In genomic region chr6:75306074-75306473, GRCh38 we compare ENCODE assay signal across 19 cellular contexts.
"Had no signal": no experiment of that assay in that cellular context is flagged by ENCODE, and none has a peak within 500 bp of the region (broad histone marks: within the 10 kb centered on the region; RNA-seq: fewer than 3 reads in every experiment).

No MANE protein-coding gene starts in this region.

- H3K9me3 ChIP-seq: adrenal gland, body of pancreas, prostate gland had no signal

- H3K27ac ChIP-seq: adrenal gland, body of pancreas, heart right ventricle, prostate gland, SK-N-MC had no signal

- H3K9me3 Mint-ChIP-seq: natural killer cell treated with Interleukin-12 subunit alpha and Interleukin-12 subunit beta and Interleukin-15 and Interleukin-18, amount 100 ng/mL, for 72 hours; stimulated activated naive CD8-positive, alpha-beta T cell treated with anti-CD3 and anti-CD28 coated beads, Interleukin-15, amount 100 ng/mL, for 72 hours; WTC11 had no signal

- H3K4me3 Mint-ChIP-seq: natural killer cell treated with Interleukin-12 subunit alpha and Interleukin-12 subunit beta and Interleukin-15 and Interleukin-18, amount 100 ng/mL, for 72 hours; stimulated activated naive CD8-positive, alpha-beta T cell treated with anti-CD3 and anti-CD28 coated beads, Interleukin-15, amount 100 ng/mL, for 72 hours; WTC11 had no signal

- H3K4me3 ChIP-seq: adrenal gland, body of pancreas, dorsolateral prefrontal cortex, heart right ventricle, lung, prostate gland, SK-N-MC had no signal

- H3K36me3 Mint-ChIP-seq: natural killer cell treated with Interleukin-12 subunit alpha and Interleukin-12 subunit beta and Interleukin-15 and Interleukin-18, amount 100 ng/mL, for 72 hours; WTC11 had no signal

- DNase-seq: activated CD4-positive, alpha-beta T cell treated with anti-CD3 and anti-CD28 coated beads for 48 hours; activated CD8-positive, alpha-beta memory T cell treated with anti-CD3 and anti-CD28 coated beads for 24 hours; activated naive CD4-positive, alpha-beta T cell treated with Interleukin-2 at 50 U/mL for 16 hours; adrenal gland; body of pancreas; cerebellar nuclear complex; dorsolateral prefrontal cortex; foreskin melanocyte; heart right ventricle; stimulated activated CD4-positive, alpha-beta T cell treated with anti-CD3 and anti-CD28 coated beads, Interleukin-15, amount 100 ng/mL, for 24 hours; stimulated activated CD4-positive, alpha-beta T cell treated with anti-CD3 and anti-CD28 coated beads, Interleukin-4, amount 100 ng/mL, for 24 hours; stimulated activated naive CD8-positive, alpha-beta T cell treated with anti-CD3 and anti-CD28 coated beads, Interleukin-15, amount 100 ng/mL, for 72 hours had no signal

- H3K27ac Mint-ChIP-seq: natural killer cell treated with Interleukin-12 subunit alpha and Interleukin-12 subunit beta and Interleukin-15 and Interleukin-18, amount 100 ng/mL, for 72 hours; WTC11 had no signal

- H3K36me3 ChIP-seq: adrenal gland, prostate gland had no signal

- FAIRE-seq: endometrium, urothelium cell line had no signal

- H3K27me3 ChIP-seq: adrenal gland, body of pancreas, dorsolateral prefrontal cortex had no signal

- H3K4me1 Mint-ChIP-seq: stimulated activated naive CD8-positive, alpha-beta T cell treated with anti-CD3 and anti-CD28 coated beads, Interleukin-15, amount 100 ng/mL, for 72 hours; WTC11 had no signal

- H3K4me1 ChIP-seq: adrenal gland, body of pancreas, prostate gland had no signal

- ATAC-seq: body of pancreas; natural killer cell treated with Interleukin-12 subunit alpha and Interleukin-12 subunit beta and Interleukin-15 and Interleukin-18, amount 100 ng/mL, for 72 hours; stimulated activated naive CD8-positive, alpha-beta T cell treated with anti-CD3 and anti-CD28 coated beads, Interleukin-15, amount 100 ng/mL, for 72 hours had no signal
